In the genomic region with DNA sequence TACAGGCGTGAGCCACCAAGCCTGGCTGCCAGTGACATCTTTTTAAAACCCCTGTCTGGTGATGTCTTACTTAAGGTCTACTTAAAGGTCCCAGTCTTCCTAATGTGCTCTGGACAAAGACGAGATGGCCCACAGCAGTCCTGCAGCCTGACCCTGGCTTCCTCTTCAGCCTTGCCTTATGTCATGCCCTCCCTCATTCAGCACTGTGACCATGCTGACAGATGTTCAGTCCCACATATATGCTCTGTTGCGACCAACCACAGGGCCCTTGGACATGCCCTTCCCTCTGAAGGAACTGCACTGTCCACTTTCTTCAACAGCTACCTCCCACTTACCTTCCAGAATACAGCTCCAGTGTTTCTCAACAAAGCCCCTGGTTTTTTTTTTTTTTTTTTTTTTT, we compare ENCODE assay signal across 25 cellular contexts.
"Had no signal": no experiment of that assay in that cellular context is flagged by ENCODE, and none has a peak within 500 bp of the region (broad histone marks: within the 10 kb centered on the region; RNA-seq: fewer than 3 reads in every experiment).

No MANE protein-coding gene starts in this region.

- H3K9me3 Mint-ChIP-seq: activated B cell treated with CpG ODN at 0.5 μM for 24 hours; activated naive CD4-positive, alpha-beta T cell treated with anti-CD3 and anti-CD28 coated beads for 36 hours; activated T-helper 17 cell treated with anti-CD3 and anti-CD28 coated beads, Interleukin-2, amount 50 U/mL, for 72 hours had no signal

- H3K4me1 Mint-ChIP-seq: activated B cell treated with CpG ODN at 0.5 μM for 24 hours; activated CD4-positive, alpha-beta memory T cell treated with anti-CD3 and anti-CD28 coated beads, Interleukin-2, amount 10 ng/mL, durations not matched to agents 7 days and 5 days; activated T-helper 17 cell treated with anti-CD3 and anti-CD28 coated beads, Interleukin-2, amount 50 U/mL, for 72 hours had no signal

- H3K36me3 Mint-ChIP-seq: activated naive CD8-positive, alpha-beta T cell; T-cell had no signal

- H3K27ac ChIP-seq: SK-N-MC had no signal

- H3K27me3 Mint-ChIP-seq: activated B cell treated with CpG ODN at 0.5 μM for 24 hours; activated CD4-positive, alpha-beta memory T cell treated with anti-CD3 and anti-CD28 coated beads, Interleukin-2, amount 10 ng/mL, durations not matched to agents 7 days and 5 days; activated CD4-positive, alpha-beta T cell treated with anti-CD3 and anti-CD28 coated beads, Interleukin-2, amount 10 ng/mL, durations not matched to agents 7 days and 5 days; activated naive CD8-positive, alpha-beta T cell had no signal

- H3K4me3 ChIP-seq: K562, SK-N-MC had no signal

- H3K4me3 Mint-ChIP-seq: activated B cell treated with CpG ODN at 0.5 μM for 24 hours; activated CD4-positive, alpha-beta memory T cell treated with anti-CD3 and anti-CD28 coated beads, Interleukin-2, amount 10 ng/mL, durations not matched to agents 7 days and 5 days; activated CD4-positive, alpha-beta T cell treated with anti-CD3 and anti-CD28 coated beads, Interleukin-2, amount 10 ng/mL, durations not matched to agents 7 days and 5 days; activated naive CD4-positive, alpha-beta T cell treated with anti-CD3 and anti-CD28 coated beads for 36 hours; activated naive CD8-positive, alpha-beta T cell; activated T-helper 17 cell treated with anti-CD3 and anti-CD28 coated beads, Interleukin-2, amount 50 U/mL, for 72 hours; brain; T-cell had no signal

- ATAC-seq: activated T-helper 17 cell treated with anti-CD3 and anti-CD28 coated beads, Interleukin-2, amount 50 U/mL, for 72 hours; K562; T-cell had no signal

- H3K27ac Mint-ChIP-seq: activated B cell treated with CpG ODN at 0.5 μM for 24 hours; activated CD4-positive, alpha-beta memory T cell treated with anti-CD3 and anti-CD28 coated beads, Interleukin-2, amount 10 ng/mL, durations not matched to agents 7 days and 5 days; activated CD4-positive, alpha-beta T cell treated with anti-CD3 and anti-CD28 coated beads, Interleukin-2, amount 10 ng/mL, durations not matched to agents 7 days and 5 days; activated naive CD4-positive, alpha-beta T cell treated with anti-CD3 and anti-CD28 coated beads for 36 hours; activated naive CD8-positive, alpha-beta T cell; activated T-helper 17 cell treated with anti-CD3 and anti-CD28 coated beads, Interleukin-2, amount 50 U/mL, for 72 hours; brain; T-cell had no signal

- DNase-seq: activated B cell treated with CpG ODN at 0.5 μM for 24 hours; activated CD4-positive, alpha-beta memory T cell treated with anti-CD3 and anti-CD28 coated beads, Interleukin-2, amount 10 ng/mL, durations not matched to agents 7 days and 5 days; activated CD4-positive, alpha-beta T cell treated with anti-CD3 and anti-CD28 coated beads for 1 hour; activated CD4-positive, alpha-beta T cell treated with anti-CD3 and anti-CD28 coated beads, Interleukin-2, amount 10 ng/mL, durations not matched to agents 7 days and 5 days; activated gamma-delta T cell; activated naive CD4-positive, alpha-beta T cell treated with anti-CD3 and anti-CD28 coated beads for 36 hours; amygdala; Karpas-422; MM.1S; NCI-H1105; NCI-H1436; NCI-H1694 treated with DMSO at 0.1 percent for 48 hours; NCI-H2029 treated with DMSO at 0.1 percent for 48 hours; NCI-H345; NCI-H510A; NCI-H526 treated with DMSO at 0.1 percent for 48 hours; NCI-H82; T-cell; T-helper 2 cell; T1000 had no signal
